Comparison of ENCODE assay signal across 8 cellular contexts in the genomic region with DNA sequence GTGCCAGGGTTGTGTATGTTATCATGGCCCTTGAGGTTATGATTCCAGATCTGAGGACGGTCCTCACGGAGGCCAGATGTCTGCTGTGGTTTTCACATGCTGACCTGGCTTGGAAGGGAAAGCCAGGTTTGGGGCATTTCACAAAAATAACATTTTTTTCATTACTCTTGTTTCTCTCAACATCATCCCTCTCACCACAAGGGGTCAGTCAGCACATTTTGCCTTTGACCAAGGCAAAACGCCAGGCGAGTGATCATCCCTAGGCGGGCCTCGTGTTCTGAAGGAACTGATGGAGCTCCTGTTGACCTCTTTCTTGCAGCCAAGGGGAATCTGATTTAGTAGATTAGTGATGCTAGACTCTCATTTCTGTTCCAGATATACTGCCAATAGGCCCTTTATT.
A peak's percentile ranks its signal among the peaks of the same experiment; 100 is the strongest.
DNase-seq lines count a peak whose midpoint lies in the region; ATAC-seq and TF ChIP-seq lines count a peak whose summit lies in the region.

No MANE protein-coding gene starts in this region.

- no peaks in the 10 kb centered on the region for H3K9me3 ChIP-seq in SJCRH30 (replicated peaks)
- no peaks in the 10 kb centered on the region for H3K9me3 ChIP-seq in neutrophil

- peak; percentile 61 for TF ChIP-seq CTCF in neutrophil (IDR thresholded peaks at IDR 0.05)

- H3K36me3 ChIP-seq in SJCRH30 (no peaks in the 10 kb centered on the region), neutrophil (no peaks in the 10 kb centered on the region)

- H3K27ac ChIP-seq in SJCRH30 (no peak overlapping the region), neutrophil (peak overlapping the region; percentile 0)

- ATAC-seq in HG03159 (IDR thresholded peaks at IDR 0.05; ENCODE audit: unreplicated experiment): no peak

- H3K4me1 ChIP-seq in SJCRH30 (no peaks in the 10 kb centered on the region), neutrophil (ENCODE audit: control insufficient read depth in 1 of 2, insufficient read depth in 1 of 2, low read depth in 1 of 2, low read length in 1 of 2) (peaks cover 0 to 8% of the 10 kb centered on the region in 2 experiments)

- H3K4me3 ChIP-seq in SJCRH30 (no peak overlapping the region), neutrophil (ENCODE audit: low read depth in 1 of 2, low read length in 1 of 2) (no peak overlapping the region)

- H3K27me3 ChIP-seq in SJCRH30 (no peaks in the 10 kb centered on the region), neutrophil (no peaks in the 10 kb centered on the region)

- DNase-seq in EL (peak; percentile 63), HCEC 1CT (peak; percentile 76), SJCRH30 (peak; percentile 31 to 45), fibroblast of the conjunctiva (ENCODE audit: low read depth) (peak; percentile 52), NCI-H1436 (lab: John Stamatoyannopoulos, UW) (no peak), middle frontal gyrus (ENCODE audit: extremely low spot score, low spot score) (no peak)

Comparison
In these comparisons a context has a peak if more than half of its experiments do, and no peak if none do; other contexts are left out.
1. DNase-seq: peak in EL (single experiment), HCEC 1CT (single experiment), SJCRH30 (2 of 2) and fibroblast of the conjunctiva (single experiment); none in NCI-H1436 (single experiment) and middle frontal gyrus (single experiment).